ENCODE assay signal across 24 cellular contexts in genomic region chr19:45156231-45156630, GRCh38. TPM values are rescaled to one million over a fixed set of nuclear protein-coding genes. Genes with fewer than 3 reads are reported as not detected.
DNase-seq lines count a peak whose midpoint lies in the region; ATAC-seq and TF ChIP-seq lines count a peak whose summit lies in the region.
"Had no signal": no experiment of that assay in that cellular context is flagged by ENCODE, and none has a peak within 500 bp of the region (broad histone marks: within the 10 kb centered on the region; RNA-seq: fewer than 3 reads in every experiment).

No MANE protein-coding gene starts in this region.

- H3K27ac ChIP-seq in PC-9 = 0 out of 2 replicates have a peak overlapping the region, but pooled peaks have one; percentile 21
- H3K27ac ChIP-seq in esophagus (ENCODE audit: low read depth in 2 of 2, low read length in 1 of 2) = peak overlapping the region; percentile 74 to 82
- H3K27ac ChIP-seq in skin epidermis = peak overlapping the region in 17 of 21 experiments; percentile 2 to 80 (median 52)
- H3K27ac ChIP-seq: 22Rv1, Peyer's patch had no signal

- intact Hi-C loops in PC-9 (cut with micrococcal nuclease; ENCODE audit: unreplicated experiment) = no loop called here

- peaks cover 42% of the 10 kb centered on the region for H3K4me1 ChIP-seq in PC-9 (replicated peaks; ENCODE audit: insufficient read depth)
- peaks cover 17 to 57% of the 10 kb centered on the region in 2 donors for H3K4me1 ChIP-seq in esophagus (ENCODE audit: control insufficient read depth in 2 of 2, insufficient read depth in 2 of 2, low read length in 1 of 2)

- WGBS in esophagus, 2 donors = 77 to 79% methylated on average over 8 of the region's 8 CpGs

- H2AFZ ChIP-seq in PC-9 = no peak overlapping the region

- BruUV-seq in PC-9 (replicated peaks; lab: Mats Ljungman, UMichigan) = no TSS peak

- H3K9me2 ChIP-seq in PC-9 (ENCODE audit: insufficient read depth) = no peaks in the 10 kb centered on the region
- H3K9me2 ChIP-seq: SK-N-SH had no signal

- H3K36me3 ChIP-seq in PC-9 (ENCODE audit: low read depth) = no peaks in the 10 kb centered on the region
- H3K36me3 ChIP-seq in esophagus (ENCODE audit: control insufficient read depth in 2 of 2, insufficient read depth in 2 of 2, low read length in 1 of 2) = no peaks in the 10 kb centered on the region
- H3K36me3 ChIP-seq: Peyer's patch had no signal

- no peak overlapping the region for H3K4me3 ChIP-seq in PC-9
- H3K4me3 ChIP-seq in esophagus (ENCODE audit: low read depth in 1 of 2, low read length in 2 of 2) = no peak overlapping the region
- H3K4me3 ChIP-seq in skin epidermis = no peak overlapping the region
- H3K4me3 ChIP-seq: MG63, Peyer's patch had no signal

- peaks cover 35% of the 10 kb centered on the region for H3F3A ChIP-seq in PC-9 (ENCODE audit: insufficient read depth, low read depth)

- H4K20me1 ChIP-seq in PC-9 (ENCODE audit: insufficient read depth) = peaks cover 7% of the 10 kb centered on the region; the same call in 1 of the 2 replicates

- no peak for TF ChIP-seq CTCF in PC-9 (conservative IDR thresholded peaks at IDR 0.05)

- CTCF ChIA-PET in PC-9 (lab: Charles Lee) = no interaction called here

- H3K9me3 ChIP-seq in PC-9 (ENCODE audit: insufficient read depth, low read depth) = no peaks in the 10 kb centered on the region
- H3K9me3 ChIP-seq in esophagus (ENCODE audit: control insufficient read depth in 2 of 2, insufficient read depth in 1 of 2, low read depth in 1 of 2, low read length in 1 of 2) = peaks cover 0 to 3% of the 10 kb centered on the region in 2 donors
- H3K9me3 ChIP-seq: Caco-2, MG63, Peyer's patch, SK-N-SH had no signal

- H3K27me3 ChIP-seq in PC-9 (ENCODE audit: insufficient read depth, low read depth) (no peaks in the 10 kb centered on the region), esophagus (ENCODE audit: control insufficient read depth in 1 of 2, insufficient read depth in 2 of 2, low read length in 2 of 2) (no peaks in the 10 kb centered on the region)
- H3K27me3 ChIP-seq: MG63 had no signal

- POLR2A ChIA-PET in PC-9 (lab: Charles Lee; ENCODE audit: unreplicated experiment) = no interaction called here

- peak overlapping the region; percentile 32 for H3K4me2 ChIP-seq in PC-9
- H3K4me2 ChIP-seq: SK-N-SH had no signal

- peak; percentile 61 for DNase-seq in NCI-H82 (lab: John Stamatoyannopoulos, UW)
- no peak for DNase-seq in NCI-H82 treated with DMSO at 0.1 percent for 48 hours (lab: John Stamatoyannopoulos, UW; ENCODE audit: unreplicated experiment)
- no peak for DNase-seq in PC-9
- DNase-seq in DMS79 treated with DMSO at 0.1 percent for 48 hours (lab: John Stamatoyannopoulos, UW) = no peak
- DNase-seq: Caco-2; CD4-positive, alpha-beta T cell; DMS153; EL; Kasumi-1; MG63; NCI-H1048; NCI-H1436; NCI-H1930; NCI-H2171 treated with DMSO at 0.1 percent for 48 hours; NCI-H446 treated with DMSO at 0.1 percent for 48 hours; Peyer's patch; SHP77; SK-N-SH had no signal

- ATAC-seq in GM18907 (IDR thresholded peaks at IDR 0.05; ENCODE audit: unreplicated experiment) (no peak), HG02884 (IDR thresholded peaks at IDR 0.05; ENCODE audit: unreplicated experiment) (no peak)

- H3K79me2 ChIP-seq in PC-9 (ENCODE audit: low read depth) = no peaks in the 10 kb centered on the region

RNA-seq across cellular contexts. Expression of gene NKPD1, which starts 4.6 kb away (rescaled TPM):
- total RNA-seq in PC-9 (2021) = 0.37 and 0.75 TPM in 2 replicates
- 1 to 10 TPM in 1 of 2 donors, under 1 TPM in 1; 0.61 to 1.3 TPM for polyA plus RNA-seq in esophagus
- polyA plus RNA-seq: IgD-negative memory B cell had no signal

RNA-seq across cellular contexts. Expression of gene TRAPPC6A, which starts 21.8 kb away (rescaled TPM):
- 61.6 and 104 TPM in 2 replicates for total RNA-seq in PC-9 (2021)
- polyA plus RNA-seq in esophagus = 10 to 100 TPM; 25.9 to 26.4 TPM

RNA-seq across cellular contexts. Expression of gene BLOC1S3, which starts 22.4 kb away (rescaled TPM):
- total RNA-seq in PC-9 (2021) = 11.5 and 17.8 TPM in 2 replicates
- polyA plus RNA-seq in esophagus = 1 to 10 TPM; 2.2 to 3.1 TPM

Comparison
In these comparisons a context has a peak if more than half of its experiments do, and no peak if none do; other contexts are left out.
1. H3K27ac ChIP-seq: peak in every context shown above with its lines; median percentile 78 in esophagus; 52 in skin epidermis; 21 in PC-9.